ENCODE assay signal across 21 cellular contexts in genomic region chr3:195752066-195752465, GRCh38. TPM values are rescaled to one million over a fixed set of nuclear protein-coding genes. Genes with fewer than 3 reads are reported as not detected.
"Had no signal": no experiment of that assay in that cellular context is flagged by ENCODE, and none has a peak within 500 bp of the region (broad histone marks: within the 10 kb centered on the region; RNA-seq: fewer than 3 reads in every experiment).

No MANE protein-coding gene starts in this region.

- H3K4me3 ChIP-seq: SK-N-MC had no signal

- FAIRE-seq: astrocyte, TTC549 had no signal

- DNase-seq: activated B cell treated with CpG ODN at 0.5 μM for 24 hours; activated CD4-positive, alpha-beta T cell treated with anti-CD3 and anti-CD28 coated beads for 1 hour; activated CD4-positive, alpha-beta T cell treated with anti-CD3 and anti-CD28 coated beads, Interleukin-2, amount 10 ng/mL, durations not matched to agents 24 days and 14 days; activated CD4-positive, alpha-beta T cell treated with anti-CD3 and anti-CD28 coated beads, Interleukin-2, amount 50 U/mL, for 48 hours; activated CD8-positive, alpha-beta memory T cell treated with anti-CD3 and anti-CD28 coated beads, Interleukin-2, amount 10 ng/mL, durations not matched to agents 7 days and 5 days; activated effector memory CD4-positive, alpha-beta T cell treated with Interleukin-2 at 50 U/mL for 16 hours; activated naive CD4-positive, alpha-beta T cell; activated T-cell treated with anti-CD3 and anti-CD28 coated beads, Interleukin-2, amount 50 U/mL, for 24 hours; amniotic stem cell; Karpas-422; MM.1S; NCI-H1105; NCI-H446; NCI-H524; PC-3; T-cell; T-helper 2 cell; T1000 had no signal

- H3K27ac ChIP-seq: SK-N-MC had no signal

- ATAC-seq: activated CD8-positive, alpha-beta memory T cell treated with anti-CD3 and anti-CD28 coated beads, Interleukin-2, amount 10 ng/mL, durations not matched to agents 7 days and 5 days; PC-3; T-cell had no signal

RNA-seq across cellular contexts. Expression of gene MUC20, which starts 31.3 kb away (rescaled TPM):
- total RNA-seq: astrocyte had no signal

RNA-seq across cellular contexts. Expression of gene MUC4, which starts 59.7 kb away (rescaled TPM):
- total RNA-seq: PC-3 had no signal
